In the genomic region with DNA sequence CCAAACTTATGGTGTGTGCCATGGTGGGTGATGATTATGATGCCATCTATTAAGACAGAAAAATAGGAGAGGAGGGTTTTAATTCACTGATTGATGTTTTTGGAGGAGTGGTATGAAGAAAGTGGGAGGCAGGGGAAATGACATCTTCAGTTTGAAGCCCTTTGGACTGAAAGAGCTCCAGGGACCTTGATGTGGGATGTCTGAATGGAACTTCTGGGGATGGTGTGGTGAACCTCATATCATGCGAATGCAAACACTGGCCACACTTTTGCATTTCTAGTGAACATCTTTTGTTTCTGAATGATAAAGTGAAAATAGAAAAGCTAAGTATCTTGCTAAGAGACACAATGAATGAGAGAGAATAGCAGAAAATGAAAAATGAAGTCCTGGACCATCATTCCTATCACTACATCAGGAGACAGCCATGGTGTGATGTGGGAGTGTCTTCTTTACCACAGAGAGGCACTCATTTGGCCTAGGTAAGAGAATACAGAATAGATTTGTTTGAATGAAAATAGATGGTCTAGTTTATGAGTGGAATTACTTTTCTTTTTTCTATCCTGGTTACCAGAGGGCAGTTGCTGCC, we compare ENCODE assay signal across 1 cellular context.
TF ChIP-seq lines count a peak whose summit lies in the region.

No MANE protein-coding gene starts in this region.

TF ChIP-seq in GM12878, 131 proteins besides CTCF, POLR2A, EP300 and RAD21 (continued from another document and continues in another):
- TF ChIP-seq, protein P1, sequence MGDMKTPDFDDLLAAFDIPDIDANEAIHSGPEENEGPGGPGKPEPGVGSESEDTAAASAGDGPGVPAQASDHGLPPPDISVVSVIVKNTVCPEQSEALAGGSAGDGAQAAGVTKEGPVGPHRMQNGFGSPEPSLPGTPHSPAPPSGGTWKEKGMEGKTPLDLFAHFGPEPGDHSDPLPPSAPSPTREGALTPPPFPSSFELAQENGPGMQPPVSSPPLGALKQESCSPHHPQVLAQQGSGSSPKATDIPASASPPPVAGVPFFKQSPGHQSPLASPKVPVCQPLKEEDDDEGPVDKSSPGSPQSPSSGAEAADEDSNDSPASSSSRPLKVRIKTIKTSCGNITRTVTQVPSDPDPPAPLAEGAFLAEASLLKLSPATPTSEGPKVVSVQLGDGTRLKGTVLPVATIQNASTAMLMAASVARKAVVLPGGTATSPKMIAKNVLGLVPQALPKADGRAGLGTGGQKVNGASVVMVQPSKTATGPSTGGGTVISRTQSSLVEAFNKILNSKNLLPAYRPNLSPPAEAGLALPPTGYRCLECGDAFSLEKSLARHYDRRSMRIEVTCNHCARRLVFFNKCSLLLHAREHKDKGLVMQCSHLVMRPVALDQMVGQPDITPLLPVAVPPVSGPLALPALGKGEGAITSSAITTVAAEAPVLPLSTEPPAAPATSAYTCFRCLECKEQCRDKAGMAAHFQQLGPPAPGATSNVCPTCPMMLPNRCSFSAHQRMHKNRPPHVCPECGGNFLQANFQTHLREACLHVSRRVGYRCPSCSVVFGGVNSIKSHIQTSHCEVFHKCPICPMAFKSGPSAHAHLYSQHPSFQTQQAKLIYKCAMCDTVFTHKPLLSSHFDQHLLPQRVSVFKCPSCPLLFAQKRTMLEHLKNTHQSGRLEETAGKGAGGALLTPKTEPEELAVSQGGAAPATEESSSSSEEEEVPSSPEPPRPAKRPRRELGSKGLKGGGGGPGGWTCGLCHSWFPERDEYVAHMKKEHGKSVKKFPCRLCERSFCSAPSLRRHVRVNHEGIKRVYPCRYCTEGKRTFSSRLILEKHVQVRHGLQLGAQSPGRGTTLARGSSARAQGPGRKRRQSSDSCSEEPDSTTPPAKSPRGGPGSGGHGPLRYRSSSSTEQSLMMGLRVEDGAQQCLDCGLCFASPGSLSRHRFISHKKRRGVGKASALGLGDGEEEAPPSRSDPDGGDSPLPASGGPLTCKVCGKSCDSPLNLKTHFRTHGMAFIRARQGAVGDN (IDR thresholded peaks at IDR 0.05): no peak
- TF ChIP-seq, protein P2, sequence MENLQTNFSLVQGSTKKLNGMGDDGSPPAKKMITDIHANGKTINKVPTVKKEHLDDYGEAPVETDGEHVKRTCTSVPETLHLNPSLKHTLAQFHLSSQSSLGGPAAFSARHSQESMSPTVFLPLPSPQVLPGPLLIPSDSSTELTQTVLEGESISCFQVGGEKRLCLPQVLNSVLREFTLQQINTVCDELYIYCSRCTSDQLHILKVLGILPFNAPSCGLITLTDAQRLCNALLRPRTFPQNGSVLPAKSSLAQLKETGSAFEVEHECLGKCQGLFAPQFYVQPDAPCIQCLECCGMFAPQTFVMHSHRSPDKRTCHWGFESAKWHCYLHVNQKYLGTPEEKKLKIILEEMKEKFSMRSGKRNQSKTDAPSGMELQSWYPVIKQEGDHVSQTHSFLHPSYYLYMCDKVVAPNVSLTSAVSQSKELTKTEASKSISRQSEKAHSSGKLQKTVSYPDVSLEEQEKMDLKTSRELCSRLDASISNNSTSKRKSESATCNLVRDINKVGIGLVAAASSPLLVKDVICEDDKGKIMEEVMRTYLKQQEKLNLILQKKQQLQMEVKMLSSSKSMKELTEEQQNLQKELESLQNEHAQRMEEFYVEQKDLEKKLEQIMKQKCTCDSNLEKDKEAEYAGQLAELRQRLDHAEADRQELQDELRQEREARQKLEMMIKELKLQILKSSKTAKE (IDR thresholded peaks at IDR 0.05; ENCODE audit: low read depth, poor library complexity, severe bottlenecking): no peak
- TF ChIP-seq NFIC (IDR thresholded peaks at IDR 0.05; ENCODE audit: low read depth, low read length): peak; percentile 45; the same call in 1 of the 2 replicates
- no peak for TF ChIP-seq SP1 (IDR thresholded peaks at IDR 0.05; ENCODE audit: low read depth, low read length)
- no peak for TF ChIP-seq NR2C1 (IDR thresholded peaks at IDR 0.05)
- TF ChIP-seq TCF12 (IDR thresholded peaks at IDR 0.05; ENCODE audit: low read depth, low read length): no peak
- no peak for TF ChIP-seq GATAD2B (conservative IDR thresholded peaks at IDR 0.05; ENCODE audit: low read depth)
- no peak for TF ChIP-seq HCFC1 (IDR thresholded peaks at IDR 0.05; ENCODE audit: low read length)
- no peak for TF ChIP-seq RFX5 (IDR thresholded peaks at IDR 0.05; ENCODE audit: low read depth, low read length)
- TF ChIP-seq ZNF622 (IDR thresholded peaks at IDR 0.05): no peak
- TF ChIP-seq STAT3 (IDR thresholded peaks at IDR 0.05; ENCODE audit: low read depth, low read length): no peak
- no peak for TF ChIP-seq FOS (IDR thresholded peaks at IDR 0.05; ENCODE audit: borderline replicate concordance, extremely low read depth, insufficient read length)
- TF ChIP-seq POLR2AphosphoS5 (IDR thresholded peaks at IDR 0.05; ENCODE audit: low read length): no peak
- no peak for TF ChIP-seq BRCA1 (IDR thresholded peaks at IDR 0.05; ENCODE audit: low read depth, low read length)
- no peak for TF ChIP-seq HDAC2 (IDR thresholded peaks at IDR 0.05)
- TF ChIP-seq, protein P3, sequence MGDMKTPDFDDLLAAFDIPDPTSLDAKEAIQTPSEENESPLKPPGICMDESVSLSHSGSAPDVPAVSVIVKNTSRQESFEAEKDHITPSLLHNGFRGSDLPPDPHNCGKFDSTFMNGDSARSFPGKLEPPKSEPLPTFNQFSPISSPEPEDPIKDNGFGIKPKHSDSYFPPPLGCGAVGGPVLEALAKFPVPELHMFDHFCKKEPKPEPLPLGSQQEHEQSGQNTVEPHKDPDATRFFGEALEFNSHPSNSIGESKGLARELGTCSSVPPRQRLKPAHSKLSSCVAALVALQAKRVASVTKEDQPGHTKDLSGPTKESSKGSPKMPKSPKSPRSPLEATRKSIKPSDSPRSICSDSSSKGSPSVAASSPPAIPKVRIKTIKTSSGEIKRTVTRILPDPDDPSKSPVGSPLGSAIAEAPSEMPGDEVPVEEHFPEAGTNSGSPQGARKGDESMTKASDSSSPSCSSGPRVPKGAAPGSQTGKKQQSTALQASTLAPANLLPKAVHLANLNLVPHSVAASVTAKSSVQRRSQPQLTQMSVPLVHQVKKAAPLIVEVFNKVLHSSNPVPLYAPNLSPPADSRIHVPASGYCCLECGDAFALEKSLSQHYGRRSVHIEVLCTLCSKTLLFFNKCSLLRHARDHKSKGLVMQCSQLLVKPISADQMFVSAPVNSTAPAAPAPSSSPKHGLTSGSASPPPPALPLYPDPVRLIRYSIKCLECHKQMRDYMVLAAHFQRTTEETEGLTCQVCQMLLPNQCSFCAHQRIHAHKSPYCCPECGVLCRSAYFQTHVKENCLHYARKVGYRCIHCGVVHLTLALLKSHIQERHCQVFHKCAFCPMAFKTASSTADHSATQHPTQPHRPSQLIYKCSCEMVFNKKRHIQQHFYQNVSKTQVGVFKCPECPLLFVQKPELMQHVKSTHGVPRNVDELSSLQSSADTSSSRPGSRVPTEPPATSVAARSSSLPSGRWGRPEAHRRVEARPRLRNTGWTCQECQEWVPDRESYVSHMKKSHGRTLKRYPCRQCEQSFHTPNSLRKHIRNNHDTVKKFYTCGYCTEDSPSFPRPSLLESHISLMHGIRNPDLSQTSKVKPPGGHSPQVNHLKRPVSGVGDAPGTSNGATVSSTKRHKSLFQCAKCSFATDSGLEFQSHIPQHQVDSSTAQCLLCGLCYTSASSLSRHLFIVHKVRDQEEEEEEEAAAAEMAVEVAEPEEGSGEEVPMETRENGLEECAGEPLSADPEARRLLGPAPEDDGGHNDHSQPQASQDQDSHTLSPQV (IDR thresholded peaks at IDR 0.05): no peak
- TF ChIP-seq, protein P4, sequence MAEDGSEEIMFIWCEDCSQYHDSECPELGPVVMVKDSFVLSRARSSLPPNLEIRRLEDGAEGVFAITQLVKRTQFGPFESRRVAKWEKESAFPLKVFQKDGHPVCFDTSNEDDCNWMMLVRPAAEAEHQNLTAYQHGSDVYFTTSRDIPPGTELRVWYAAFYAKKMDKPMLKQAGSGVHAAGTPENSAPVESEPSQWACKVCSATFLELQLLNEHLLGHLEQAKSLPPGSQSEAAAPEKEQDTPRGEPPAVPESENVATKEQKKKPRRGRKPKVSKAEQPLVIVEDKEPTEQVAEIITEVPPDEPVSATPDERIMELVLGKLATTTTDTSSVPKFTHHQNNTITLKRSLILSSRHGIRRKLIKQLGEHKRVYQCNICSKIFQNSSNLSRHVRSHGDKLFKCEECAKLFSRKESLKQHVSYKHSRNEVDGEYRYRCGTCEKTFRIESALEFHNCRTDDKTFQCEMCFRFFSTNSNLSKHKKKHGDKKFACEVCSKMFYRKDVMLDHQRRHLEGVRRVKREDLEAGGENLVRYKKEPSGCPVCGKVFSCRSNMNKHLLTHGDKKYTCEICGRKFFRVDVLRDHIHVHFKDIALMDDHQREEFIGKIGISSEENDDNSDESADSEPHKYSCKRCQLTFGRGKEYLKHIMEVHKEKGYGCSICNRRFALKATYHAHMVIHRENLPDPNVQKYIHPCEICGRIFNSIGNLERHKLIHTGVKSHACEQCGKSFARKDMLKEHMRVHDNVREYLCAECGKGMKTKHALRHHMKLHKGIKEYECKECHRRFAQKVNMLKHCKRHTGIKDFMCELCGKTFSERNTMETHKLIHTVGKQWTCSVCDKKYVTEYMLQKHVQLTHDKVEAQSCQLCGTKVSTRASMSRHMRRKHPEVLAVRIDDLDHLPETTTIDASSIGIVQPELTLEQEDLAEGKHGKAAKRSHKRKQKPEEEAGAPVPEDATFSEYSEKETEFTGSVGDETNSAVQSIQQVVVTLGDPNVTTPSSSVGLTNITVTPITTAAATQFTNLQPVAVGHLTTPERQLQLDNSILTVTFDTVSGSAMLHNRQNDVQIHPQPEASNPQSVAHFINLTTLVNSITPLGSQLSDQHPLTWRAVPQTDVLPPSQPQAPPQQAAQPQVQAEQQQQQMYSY (CRISPR knock-in tag; IDR thresholded peaks at IDR 0.05): no peak
- no peak for TF ChIP-seq TAF1 (IDR thresholded peaks at IDR 0.05; ENCODE audit: borderline replicate concordance, low read depth, low read length)
- no peak for TF ChIP-seq MYC (IDR thresholded peaks at IDR 0.05; ENCODE audit: insufficient read depth, insufficient read length, insufficient replicate concordance, low read length, severe bottlenecking)
- 0 out of 2 replicates have a peak, but pooled peaks have one; percentile 17 for TF ChIP-seq BCL11A (IDR thresholded peaks at IDR 0.05; ENCODE audit: low read depth, low read length)
- no peak for TF ChIP-seq SMAD5 (IDR thresholded peaks at IDR 0.05; ENCODE audit: low read depth)
- TF ChIP-seq CBX3 (IDR thresholded peaks at IDR 0.05; ENCODE audit: borderline replicate concordance, low read depth): no peak
- TF ChIP-seq ZNF24 (IDR thresholded peaks at IDR 0.05): no peak
- no peak for TF ChIP-seq SMC3 (IDR thresholded peaks at IDR 0.05; ENCODE audit: borderline replicate concordance, low read length)
- no peak for TF ChIP-seq TCF7 (IDR thresholded peaks at IDR 0.05; ENCODE audit: borderline replicate concordance)
- peak in 1 of 2 experiments; percentile 20; a peak in 1 of 4 replicates for TF ChIP-seq IKZF2 (IDR thresholded peaks at IDR 0.05)
- TF ChIP-seq ZZZ3 (IDR thresholded peaks at IDR 0.05; ENCODE audit: control insufficient read depth, insufficient read length, low read depth): no peak
- TF ChIP-seq, protein P5, sequence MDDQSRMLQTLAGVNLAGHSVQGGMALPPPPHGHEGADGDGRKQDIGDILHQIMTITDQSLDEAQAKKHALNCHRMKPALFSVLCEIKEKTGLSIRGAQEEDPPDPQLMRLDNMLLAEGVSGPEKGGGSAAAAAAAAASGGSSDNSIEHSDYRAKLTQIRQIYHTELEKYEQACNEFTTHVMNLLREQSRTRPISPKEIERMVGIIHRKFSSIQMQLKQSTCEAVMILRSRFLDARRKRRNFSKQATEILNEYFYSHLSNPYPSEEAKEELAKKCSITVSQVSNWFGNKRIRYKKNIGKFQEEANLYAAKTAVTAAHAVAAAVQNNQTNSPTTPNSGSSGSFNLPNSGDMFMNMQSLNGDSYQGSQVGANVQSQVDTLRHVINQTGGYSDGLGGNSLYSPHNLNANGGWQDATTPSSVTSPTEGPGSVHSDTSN (IDR thresholded peaks at IDR 0.05; ENCODE audit: insufficient replicate concordance, low read depth, low read length): no peak
- TF ChIP-seq, protein P6, sequence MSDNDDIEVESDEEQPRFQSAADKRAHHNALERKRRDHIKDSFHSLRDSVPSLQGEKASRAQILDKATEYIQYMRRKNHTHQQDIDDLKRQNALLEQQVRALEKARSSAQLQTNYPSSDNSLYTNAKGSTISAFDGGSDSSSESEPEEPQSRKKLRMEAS (IDR thresholded peaks at IDR 0.05; ENCODE audit: low read depth, low read length): no peak
- TF ChIP-seq, protein P7, sequence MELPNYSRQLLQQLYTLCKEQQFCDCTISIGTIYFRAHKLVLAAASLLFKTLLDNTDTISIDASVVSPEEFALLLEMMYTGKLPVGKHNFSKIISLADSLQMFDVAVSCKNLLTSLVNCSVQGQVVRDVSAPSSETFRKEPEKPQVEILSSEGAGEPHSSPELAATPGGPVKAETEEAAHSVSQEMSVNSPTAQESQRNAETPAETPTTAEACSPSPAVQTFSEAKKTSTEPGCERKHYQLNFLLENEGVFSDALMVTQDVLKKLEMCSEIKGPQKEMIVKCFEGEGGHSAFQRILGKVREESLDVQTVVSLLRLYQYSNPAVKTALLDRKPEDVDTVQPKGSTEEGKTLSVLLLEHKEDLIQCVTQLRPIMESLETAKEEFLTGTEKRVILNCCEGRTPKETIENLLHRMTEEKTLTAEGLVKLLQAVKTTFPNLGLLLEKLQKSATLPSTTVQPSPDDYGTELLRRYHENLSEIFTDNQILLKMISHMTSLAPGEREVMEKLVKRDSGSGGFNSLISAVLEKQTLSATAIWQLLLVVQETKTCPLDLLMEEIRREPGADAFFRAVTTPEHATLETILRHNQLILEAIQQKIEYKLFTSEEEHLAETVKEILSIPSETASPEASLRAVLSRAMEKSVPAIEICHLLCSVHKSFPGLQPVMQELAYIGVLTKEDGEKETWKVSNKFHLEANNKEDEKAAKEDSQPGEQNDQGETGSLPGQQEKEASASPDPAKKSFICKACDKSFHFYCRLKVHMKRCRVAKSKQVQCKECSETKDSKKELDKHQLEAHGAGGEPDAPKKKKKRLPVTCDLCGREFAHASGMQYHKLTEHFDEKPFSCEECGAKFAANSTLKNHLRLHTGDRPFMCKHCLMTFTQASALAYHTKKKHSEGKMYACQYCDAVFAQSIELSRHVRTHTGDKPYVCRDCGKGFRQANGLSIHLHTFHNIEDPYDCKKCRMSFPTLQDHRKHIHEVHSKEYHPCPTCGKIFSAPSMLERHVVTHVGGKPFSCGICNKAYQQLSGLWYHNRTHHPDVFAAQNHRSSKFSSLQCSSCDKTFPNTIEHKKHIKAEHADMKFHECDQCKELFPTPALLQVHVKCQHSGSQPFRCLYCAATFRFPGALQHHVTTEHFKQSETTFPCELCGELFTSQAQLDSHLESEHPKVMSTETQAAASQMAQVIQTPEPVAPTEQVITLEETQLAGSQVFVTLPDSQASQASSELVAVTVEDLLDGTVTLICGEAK (IDR thresholded peaks at IDR 0.05; ENCODE audit: borderline replicate concordance): no peak
- TF ChIP-seq RUNX3 (IDR thresholded peaks at IDR 0.05; ENCODE audit: low read length): peak; percentile 80
- no peak for TF ChIP-seq SIN3A (IDR thresholded peaks at IDR 0.05; ENCODE audit: low read depth, low read length)
